Comparison of ENCODE assay signal across 26 cellular contexts in genomic region chr22:32655068-32655467, GRCh38.
"Had no signal": no experiment of that assay in that cellular context is flagged by ENCODE, and none has a peak within 500 bp of the region (broad histone marks: within the 10 kb centered on the region; RNA-seq: fewer than 3 reads in every experiment).

No MANE protein-coding gene starts in this region.

- H3K27ac ChIP-seq: colonic mucosa, coronary artery, dorsolateral prefrontal cortex, epithelial cell of prostate, esophagus muscularis mucosa, esophagus squamous epithelium, foreskin keratinocyte, gastrocnemius medialis, gastroesophageal sphincter, heart left ventricle, heart right ventricle had no signal

- DNase-seq: colonic mucosa; cortex of kidney; dermis blood vessel endothelial cell; dorsolateral prefrontal cortex; effector CD8-positive, alpha-beta T cell; effector memory CD4-positive, alpha-beta T cell; effector memory CD8-positive, alpha-beta T cell; endodermal cell; erythroblast; esophagus squamous epithelium; foreskin keratinocyte; foreskin melanocyte; gastrocnemius medialis; glutamatergic neuron; head of caudate nucleus; heart left ventricle; heart right ventricle had no signal

- H3K36me3 ChIP-seq: colonic mucosa, esophagus muscularis mucosa, esophagus squamous epithelium, gastrocnemius medialis, gastroesophageal sphincter, heart left ventricle, heart right ventricle had no signal

- ATAC-seq: effector memory CD8-positive, alpha-beta T cell; esophagus mucosa; foreskin keratinocyte; gastrocnemius medialis; gastroesophageal sphincter; heart left ventricle; heart right ventricle had no signal

- H3K4me1 ChIP-seq: colonic mucosa, foreskin keratinocyte, gastrocnemius medialis had no signal

- H3K4me3 ChIP-seq: colonic mucosa, coronary artery, dorsolateral prefrontal cortex, esophagus muscularis mucosa, esophagus squamous epithelium, gastrocnemius medialis, gastroesophageal sphincter, heart left ventricle, heart right ventricle had no signal

- FAIRE-seq: colon, endometrium, endothelial cell of umbilical vein, frontal cortex had no signal

- H3K27me3 ChIP-seq: colonic mucosa, dorsolateral prefrontal cortex, foreskin keratinocyte, gastroesophageal sphincter, heart left ventricle, heart right ventricle had no signal

- H3K9me3 ChIP-seq: colonic mucosa, esophagus muscularis mucosa, esophagus squamous epithelium, gastrocnemius medialis, gastroesophageal sphincter, heart left ventricle, heart right ventricle had no signal
